In genomic region chr7:2880882-2881281, GRCh38 we compare ENCODE assay signal across 18 cellular contexts.
"Had no signal": no experiment of that assay in that cellular context is flagged by ENCODE, and none has a peak within 500 bp of the region (broad histone marks: within the 10 kb centered on the region; RNA-seq: fewer than 3 reads in every experiment).

No MANE protein-coding gene starts in this region.

- FAIRE-seq: endometrium, keratinocyte, pancreas had no signal

- H3K4me1 ChIP-seq: ascending aorta, left ventricle myocardium inferior, pancreas, testis, upper lobe of right lung had no signal

- H3K36me3 ChIP-seq: ascending aorta, left ventricle myocardium inferior, pancreas, upper lobe of right lung had no signal

- H3K9me3 ChIP-seq: ascending aorta, left ventricle myocardium inferior, pancreas, testis, upper lobe of right lung had no signal

- H3K27me3 Mint-ChIP-seq: activated naive CD8-positive, alpha-beta T cell treated with anti-CD3 and anti-CD28 coated beads, Interleukin-2, amount 50 U/mL, for 24 hours; memory B cell; stimulated activated naive CD8-positive, alpha-beta T cell treated with anti-CD3 and anti-CD28 coated beads, Interleukin-15, amount 100 ng/mL, for 72 hours had no signal

- H3K27me3 ChIP-seq: ascending aorta, pancreas, testis, upper lobe of right lung had no signal

- DNase-seq: activated CD4-positive, alpha-beta T cell treated with anti-CD3 and anti-CD28 coated beads for 48 hours; activated naive CD4-positive, alpha-beta T cell; activated naive CD8-positive, alpha-beta T cell treated with anti-CD3 and anti-CD28 coated beads, Interleukin-2, amount 50 U/mL, for 24 hours; foreskin fibroblast; left ventricle myocardium inferior; pancreas; stimulated activated CD4-positive, alpha-beta T cell treated with anti-CD3 and anti-CD28 coated beads, Interleukin-15, amount 100 ng/mL, for 24 hours; stimulated activated CD4-positive, alpha-beta T cell treated with anti-CD3 and anti-CD28 coated beads, Interleukin-4, amount 100 ng/mL, for 4 hours; stimulated activated naive CD8-positive, alpha-beta T cell treated with anti-CD3 and anti-CD28 coated beads, Interleukin-15, amount 100 ng/mL, for 72 hours; testis; upper lobe of right lung had no signal

- H3K27ac ChIP-seq: ascending aorta, left ventricle myocardium inferior, pancreas, testis, upper lobe of right lung, VCaP had no signal

- H3K9me3 Mint-ChIP-seq: activated naive CD8-positive, alpha-beta T cell treated with anti-CD3 and anti-CD28 coated beads, Interleukin-2, amount 50 U/mL, for 24 hours; activated T-helper 1 cell treated with anti-CD3 and anti-CD28 coated beads, Interleukin-12 subunit alpha, Interleukin-12 subunit beta, Interleukin-2, Interleukin-4 antibody, amounts not matched to agents 30 ng/mL and 10 ng/mL and 1 ng/mL, durations not matched to agents 14 hours and 24 hours and 36 hours; memory B cell; natural killer cell treated with Interleukin-12 subunit alpha and Interleukin-12 subunit beta and Interleukin-15 and Interleukin-18, amount 100 ng/mL, for 72 hours; stimulated activated naive CD8-positive, alpha-beta T cell treated with anti-CD3 and anti-CD28 coated beads, Interleukin-15, amount 100 ng/mL, for 72 hours had no signal

- H3K4me3 Mint-ChIP-seq: activated naive CD8-positive, alpha-beta T cell treated with anti-CD3 and anti-CD28 coated beads, Interleukin-2, amount 50 U/mL, for 24 hours; activated T-helper 1 cell treated with anti-CD3 and anti-CD28 coated beads, Interleukin-12 subunit alpha, Interleukin-12 subunit beta, Interleukin-2, Interleukin-4 antibody, amounts not matched to agents 30 ng/mL and 10 ng/mL and 1 ng/mL, durations not matched to agents 14 hours and 24 hours and 36 hours; memory B cell; natural killer cell treated with Interleukin-12 subunit alpha and Interleukin-12 subunit beta and Interleukin-15 and Interleukin-18, amount 100 ng/mL, for 72 hours; stimulated activated naive CD8-positive, alpha-beta T cell treated with anti-CD3 and anti-CD28 coated beads, Interleukin-15, amount 100 ng/mL, for 72 hours had no signal

- H3K27ac Mint-ChIP-seq: activated naive CD8-positive, alpha-beta T cell treated with anti-CD3 and anti-CD28 coated beads, Interleukin-2, amount 50 U/mL, for 24 hours; activated T-helper 1 cell treated with anti-CD3 and anti-CD28 coated beads, Interleukin-12 subunit alpha, Interleukin-12 subunit beta, Interleukin-2, Interleukin-4 antibody, amounts not matched to agents 30 ng/mL and 10 ng/mL and 1 ng/mL, durations not matched to agents 14 hours and 24 hours and 36 hours; memory B cell; stimulated activated naive CD8-positive, alpha-beta T cell treated with anti-CD3 and anti-CD28 coated beads, Interleukin-15, amount 100 ng/mL, for 72 hours had no signal

- H3K36me3 Mint-ChIP-seq: memory B cell; natural killer cell treated with Interleukin-12 subunit alpha and Interleukin-12 subunit beta and Interleukin-15 and Interleukin-18, amount 100 ng/mL, for 72 hours had no signal

- H3K4me3 ChIP-seq: ascending aorta, left ventricle myocardium inferior, pancreas, testis, upper lobe of right lung had no signal
